Comparison of ENCODE assay signal across 1 cellular context in the genomic region with DNA sequence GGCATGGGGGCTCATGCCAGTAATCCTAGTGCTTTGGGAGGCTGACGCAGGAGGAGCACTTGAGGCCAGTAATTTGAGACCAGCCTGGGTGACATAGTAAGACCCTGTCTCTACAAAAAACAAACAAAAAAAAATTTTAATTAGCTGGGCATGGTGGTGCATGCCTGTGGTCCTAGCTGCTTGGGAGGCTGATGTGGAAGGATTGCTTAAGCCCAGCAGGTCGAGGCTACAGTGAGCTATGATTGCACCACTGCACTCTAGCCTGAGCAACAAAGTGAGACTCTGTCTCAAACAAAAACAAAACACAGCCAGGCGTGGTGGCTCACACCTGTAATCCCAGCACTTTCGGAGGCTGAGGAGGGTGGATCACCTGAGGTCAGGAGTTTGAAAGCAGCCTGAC. TPM values are rescaled to one million over a fixed set of nuclear protein-coding genes. Genes with fewer than 3 reads are reported as not detected.
"Had no signal": no experiment of that assay in that cellular context is flagged by ENCODE, and none has a peak within 500 bp of the region (broad histone marks: within the 10 kb centered on the region; RNA-seq: fewer than 3 reads in every experiment).

No MANE protein-coding gene starts in this region.

RNA-seq across cellular contexts. Expression of a gene that starts 9.7 kb away (rescaled TPM):
- total RNA-seq: fibroblast of villous mesenchyme had no signal
